In the genomic region with DNA sequence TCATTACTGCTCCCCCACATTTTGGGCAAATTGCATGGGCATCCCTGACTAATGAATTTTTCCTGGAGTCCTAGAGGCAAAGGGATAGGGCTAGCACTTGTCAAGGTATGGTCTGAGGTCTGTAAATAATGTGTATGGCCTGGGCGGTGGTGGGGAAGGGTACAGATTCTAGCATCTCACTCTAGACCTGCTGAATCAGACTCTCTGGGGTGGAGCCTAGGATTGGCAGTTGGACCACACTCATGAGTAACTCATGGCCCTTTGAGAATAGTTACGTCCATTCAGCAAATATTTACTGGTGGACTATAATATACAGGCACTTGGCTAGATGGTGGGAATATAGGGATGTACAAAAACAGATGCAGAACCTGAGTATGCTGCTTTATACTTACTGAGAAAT, we compare ENCODE assay signal across 15 cellular contexts.
DNase-seq lines count a peak whose midpoint lies in the region; ATAC-seq, FAIRE-seq and TF ChIP-seq lines count a peak whose summit lies in the region.
"Had no signal": no experiment of that assay in that cellular context is flagged by ENCODE, and none has a peak within 500 bp of the region (broad histone marks: within the 10 kb centered on the region; RNA-seq: fewer than 3 reads in every experiment).

No MANE protein-coding gene starts in this region.

- H3K27ac Mint-ChIP-seq in activated CD8-positive, alpha-beta T cell treated with anti-CD3 and anti-CD28 coated beads for 36 hours = no peak overlapping the region
- H3K27ac Mint-ChIP-seq: CD4-positive, CD25-positive, alpha-beta regulatory T cell had no signal

- CTCF ChIA-PET in K562 (lab: Yijun Ruan, JAX; ENCODE audit: low intra/inter-chr PET ratio) = no interaction called here
- CTCF ChIA-PET in activated CD8-positive, alpha-beta T cell treated with anti-CD3 and anti-CD28 coated beads for 36 hours (lab: Charles Lee) = interaction anchor here (1.2 to 1.3 kb wide), 2 partner anchors 22 to 204 kb away, joined by 3 read pairs; no protein-coding TSS in a partner anchor

- no peaks in the 10 kb centered on the region for H3K27me3 Mint-ChIP-seq in activated CD8-positive, alpha-beta T cell treated with anti-CD3 and anti-CD28 coated beads for 36 hours
- H3K27me3 Mint-ChIP-seq: CD4-positive, CD25-positive, alpha-beta regulatory T cell had no signal

- no peak overlapping the region for H3K4me3 Mint-ChIP-seq in activated CD8-positive, alpha-beta T cell treated with anti-CD3 and anti-CD28 coated beads for 36 hours
- H3K4me3 Mint-ChIP-seq: CD4-positive, CD25-positive, alpha-beta regulatory T cell had no signal

- DNase-seq in cardiac muscle cell (ENCODE audit: low read depth in 1 of 2, low spot score in 1 of 2) = no peak
- no peak for DNase-seq in right atrium auricular region (ENCODE audit: low spot score)
- no peak for DNase-seq in K562 (ENCODE audit: extremely low read depth in 1 of 4, low spot score in 3 of 4)
- DNase-seq in left lung = no peak
- DNase-seq in upper lobe of right lung = no peak
- DNase-seq in foreskin melanocyte = no peak
- no peak for DNase-seq in activated CD8-positive, alpha-beta T cell treated with anti-CD3 and anti-CD28 coated beads for 36 hours
- DNase-seq in SHP77 treated with DMSO at 0.1 percent for 48 hours (lab: John Stamatoyannopoulos, UW) = no peak
- DNase-seq: ACHN; CD4-positive, CD25-positive, alpha-beta regulatory T cell; DMS53; GF-D8 had no signal

- WGBS in K562 (ENCODE audit: insufficient coverage, low coverage, missing lambda C conversion rate) = 32% methylated on average over 2 of the region's 2 CpGs

- TF ChIP-seq EP300 in K562 (IDR thresholded peaks at IDR 0.05; ENCODE audit: low read length) = no peak

- no peaks in the 10 kb centered on the region for H3K79me2 ChIP-seq in K562 (ENCODE audit: control insufficient read depth, insufficient read depth, low read length)

- H3K4me2 ChIP-seq in K562 (ENCODE audit: insufficient read depth, low read length) = no peak overlapping the region
- H3K4me2 ChIP-seq: BLaER1 treated with 17β-estradiol and CSF1 and Interleukin-3, amounts not matched to agents 10 nM and 100 nM had no signal

- H3K9me1 ChIP-seq in K562 (ENCODE audit: control insufficient read depth, insufficient read depth, low read length) = no peaks in the 10 kb centered on the region

- H4K20me1 ChIP-seq in K562 (replicated peaks; ENCODE audit: control insufficient read depth, insufficient read depth, low read length) = no peaks in the 10 kb centered on the region
- H4K20me1 ChIP-seq: BLaER1 treated with 17β-estradiol and CSF1 and Interleukin-3, amounts not matched to agents 10 nM and 100 nM had no signal

- TF ChIP-seq RAD21 in K562 (CRISPR knock-in tag; conservative IDR thresholded peaks at IDR 0.05 in 1 of 2, IDR thresholded peaks at IDR 0.05 in 1 of 2) = no peak

- H3K9me3 Mint-ChIP-seq in activated CD8-positive, alpha-beta T cell treated with anti-CD3 and anti-CD28 coated beads for 36 hours = no peaks in the 10 kb centered on the region
- H3K9me3 Mint-ChIP-seq: CD4-positive, CD25-positive, alpha-beta regulatory T cell had no signal

- H3K36me3 Mint-ChIP-seq in activated CD8-positive, alpha-beta T cell treated with anti-CD3 and anti-CD28 coated beads for 36 hours (ENCODE audit: low read depth) = no peaks in the 10 kb centered on the region
- H3K36me3 Mint-ChIP-seq: CD4-positive, CD25-positive, alpha-beta regulatory T cell had no signal

- H3K4me3 ChIP-seq in cardiac muscle cell (no peak overlapping the region), right atrium auricular region (no peak overlapping the region), K562 (no peak overlapping the region), left lung (no peak overlapping the region), upper lobe of right lung (no peak overlapping the region)
- H3K4me3 ChIP-seq: BLaER1 treated with 17β-estradiol and CSF1 and Interleukin-3, amounts not matched to agents 10 nM and 100 nM had no signal

- ATAC-seq in K562 (no peak), left lung (peak; percentile 61), upper lobe of right lung (peak; percentile 42)
- no peak for ATAC-seq in activated CD8-positive, alpha-beta T cell treated with anti-CD3 and anti-CD28 coated beads for 36 hours
- ATAC-seq: HCT116 had no signal

- no peak overlapping the region for H2AFZ ChIP-seq in K562 (ENCODE audit: low read depth, low read length)

- H3K27ac ChIP-seq in cardiac muscle cell (peak overlapping the region; percentile 20), right atrium auricular region (no peak overlapping the region), K562 (ENCODE audit: extremely low read depth, low read depth, low read length) (no peak overlapping the region), left lung (no peak overlapping the region), upper lobe of right lung (no peak overlapping the region)
- H3K27ac ChIP-seq: BLaER1 treated with 17β-estradiol and CSF1 and Interleukin-3, amounts not matched to agents 10 nM and 100 nM had no signal

- peaks cover 14% of the 10 kb centered on the region for H3K4me1 Mint-ChIP-seq in activated CD8-positive, alpha-beta T cell treated with anti-CD3 and anti-CD28 coated beads for 36 hours (ENCODE audit: low read depth)

- no peaks in the 10 kb centered on the region for H3K9me3 ChIP-seq in cardiac muscle cell (ENCODE audit: low read depth)
- no peaks in the 10 kb centered on the region for H3K9me3 ChIP-seq in right atrium auricular region
- no peaks in the 10 kb centered on the region for H3K9me3 ChIP-seq in K562 (replicated peaks; ENCODE audit: control insufficient read depth, insufficient read depth, low read depth, low read length)
- no peaks in the 10 kb centered on the region for H3K9me3 ChIP-seq in left lung
- no peaks in the 10 kb centered on the region for H3K9me3 ChIP-seq in upper lobe of right lung

- BruUV-seq in K562 (replicated peaks; lab: Mats Ljungman, UMichigan) = no TSS peak

- H3K36me3 ChIP-seq in cardiac muscle cell (no peaks in the 10 kb centered on the region), right atrium auricular region (no peaks in the 10 kb centered on the region), K562 (ENCODE audit: control insufficient read depth, insufficient read depth, low read length) (no peaks in the 10 kb centered on the region), left lung (no peaks in the 10 kb centered on the region), upper lobe of right lung (no peaks in the 10 kb centered on the region)
- H3K36me3 ChIP-seq: BLaER1 treated with 17β-estradiol and CSF1 and Interleukin-3, amounts not matched to agents 10 nM and 100 nM had no signal

- no peaks in the 10 kb centered on the region for H3K27me3 ChIP-seq in cardiac muscle cell
- no peaks in the 10 kb centered on the region for H3K27me3 ChIP-seq in right atrium auricular region
- peaks cover 0 to 9% of the 10 kb centered on the region in 2 experiments; a peak in 2 of 5 replicates for H3K27me3 ChIP-seq in K562 (ENCODE audit: control insufficient read depth in 2 of 2, insufficient read depth in 2 of 2, low read length in 2 of 2)
- H3K27me3 ChIP-seq in left lung = no peaks in the 10 kb centered on the region
- no peaks in the 10 kb centered on the region for H3K27me3 ChIP-seq in upper lobe of right lung
- H3K27me3 ChIP-seq: BLaER1 treated with 17β-estradiol and CSF1 and Interleukin-3, amounts not matched to agents 10 nM and 100 nM had no signal

- no peak for TF ChIP-seq POLR2A in K562 (conservative IDR thresholded peaks at IDR 0.05)

- FAIRE-seq in K562 (lab: Jason Lieb, UNC) = no peak
- FAIRE-seq: H54 had no signal

- H3K4me1 ChIP-seq in cardiac muscle cell (ENCODE audit: low read depth) = peaks cover 8% of the 10 kb centered on the region
- H3K4me1 ChIP-seq in right atrium auricular region = peaks cover 0 to 28% of the 10 kb centered on the region in 2 donors
- peaks cover 0 to under 1% of the 10 kb centered on the region in 2 experiments; a peak in 1 of 5 replicates for H3K4me1 ChIP-seq in K562 (replicated peaks in 1 of 2; ENCODE audit: control insufficient read depth in 2 of 2, insufficient read depth in 2 of 2, low read length in 2 of 2)
- peaks cover 0 to 1% of the 10 kb centered on the region in 2 donors for H3K4me1 ChIP-seq in left lung
- H3K4me1 ChIP-seq in upper lobe of right lung = no peaks in the 10 kb centered on the region

- TF ChIP-seq CTCF in cardiac muscle cell (IDR thresholded peaks at IDR 0.05; ENCODE audit: low read depth, low read length) (no peak), right atrium auricular region (IDR thresholded peaks at IDR 0.05) (no peak), K562 (IDR thresholded peaks at IDR 0.05 in 2 of 3, conservative IDR thresholded peaks at IDR 0.05 in 1 of 3; ENCODE audit: insufficient read depth in 2 of 3, low read depth in 1 of 3, low read length in 3 of 3) (no peak), left lung (IDR thresholded peaks at IDR 0.05) (no peak), upper lobe of right lung (IDR thresholded peaks at IDR 0.05) (no peak)
- no peak for TF ChIP-seq CTCF in activated CD8-positive, alpha-beta T cell treated with anti-CD3 and anti-CD28 coated beads for 36 hours (IDR thresholded peaks at IDR 0.05)

- intact Hi-C loops in K562 (cut with micrococcal nuclease) = no loop called here
- intact Hi-C loops in left lung (cut with DNase I) = no loop called here
- intact Hi-C loops in upper lobe of right lung (cut with DNase I) = no loop called here
- intact Hi-C loops in activated CD8-positive, alpha-beta T cell treated with anti-CD3 and anti-CD28 coated beads for 36 hours (cut with micrococcal nuclease) = no loop called here

- no peak overlapping the region for H3K9ac ChIP-seq in K562 (ENCODE audit: insufficient read depth in 1 of 2, low read depth in 2 of 2, low read length in 2 of 2)
- H3K9ac ChIP-seq: BLaER1 treated with 17β-estradiol and CSF1 and Interleukin-3, amounts not matched to agents 10 nM and 100 nM had no signal

- in situ Hi-C loops in K562 (cut with MboI) = no loop called here

- POLR2A ChIA-PET in K562 (lab: Yijun Ruan, JAX) = no interaction called here
- POLR2A ChIA-PET in activated CD8-positive, alpha-beta T cell treated with anti-CD3 and anti-CD28 coated beads for 36 hours (lab: Charles Lee) = no interaction called here

TF ChIP-seq in K562, 482 proteins besides CTCF, POLR2A, EP300 and RAD21 (continues in another document):
- TF ChIP-seq C11orf30 (IDR thresholded peaks at IDR 0.05; ENCODE audit: low read depth) = peak; percentile 33; the same call in 1 of the 2 replicates

Comparison
In these comparisons a context has a peak if more than half of its experiments do, and no peak if none do; other contexts are left out.
1. ATAC-seq: peak in left lung (single experiment) and upper lobe of right lung (single experiment); none in K562 (single experiment) and activated CD8-positive, alpha-beta T cell treated with anti-CD3 and anti-CD28 coated beads for 36 hours (single experiment).